Comparison of ENCODE assay signal across 21 cellular contexts in genomic region chr18:79714531-79715240, GRCh38.
"Had no signal": no experiment of that assay in that cellular context is flagged by ENCODE, and none has a peak within 500 bp of the region (broad histone marks: within the 10 kb centered on the region; RNA-seq: fewer than 3 reads in every experiment).

No MANE protein-coding gene starts in this region.

- H3K9me3 ChIP-seq: esophagus muscularis mucosa, gastrocnemius medialis, heart right ventricle, suprapubic skin, thyroid gland, upper lobe of left lung, uterus had no signal

- H3K4me1 ChIP-seq: esophagus muscularis mucosa, gastrocnemius medialis, heart right ventricle, suprapubic skin, thyroid gland, upper lobe of left lung, uterus had no signal

- ATAC-seq: gastrocnemius medialis; heart right ventricle; left ventricle myocardium superior; stimulated activated effector memory CD8-positive, alpha-beta T cell treated with anti-CD3 and anti-CD28 coated beads, Interleukin-12 subunit alpha, Interleukin-12 subunit beta, amount 100 ng/mL, for 72 hours; stimulated activated naive CD8-positive, alpha-beta T cell treated with anti-CD3 and anti-CD28 coated beads, Interleukin-15, Interleukin-2, amounts not matched to agents 100 U/mL and 50 U/mL, for 24 hours had no signal

- H3K4me3 ChIP-seq: coronary artery, dorsolateral prefrontal cortex, esophagus muscularis mucosa, gastrocnemius medialis, heart right ventricle, smooth muscle cell, suprapubic skin, thyroid gland, upper lobe of left lung, uterus had no signal

- H3K27me3 ChIP-seq: dorsolateral prefrontal cortex, esophagus muscularis mucosa, gastrocnemius medialis, heart right ventricle, neutrophil, suprapubic skin, thyroid gland, upper lobe of left lung, uterus had no signal

- H3K36me3 ChIP-seq: uterus had no signal

- DNase-seq: dorsolateral prefrontal cortex; effector CD8-positive, alpha-beta T cell; gastrocnemius medialis; heart right ventricle; hypothalamus; left ventricle myocardium superior; mesendoderm; naive B cell; nephron progenitor cell; stimulated activated CD4-positive, alpha-beta T cell treated with anti-CD3 and anti-CD28 coated beads, Interleukin-4, amount 100 ng/mL, for 1 hour; stimulated activated CD8-positive, alpha-beta memory T cell treated with anti-CD3 and anti-CD28 coated beads, Interleukin-4, amount 100 ng/mL, for 48 hours; stimulated activated naive CD8-positive, alpha-beta T cell treated with anti-CD3 and anti-CD28 coated beads, Interleukin-15, Interleukin-2, amounts not matched to agents 100 U/mL and 50 U/mL, for 24 hours; thyroid gland; uterus had no signal

- H3K27ac ChIP-seq: coronary artery, dorsolateral prefrontal cortex, esophagus muscularis mucosa, gastrocnemius medialis, heart right ventricle, neutrophil, suprapubic skin, thyroid gland, upper lobe of left lung, uterus had no signal
